In the genomic region with DNA sequence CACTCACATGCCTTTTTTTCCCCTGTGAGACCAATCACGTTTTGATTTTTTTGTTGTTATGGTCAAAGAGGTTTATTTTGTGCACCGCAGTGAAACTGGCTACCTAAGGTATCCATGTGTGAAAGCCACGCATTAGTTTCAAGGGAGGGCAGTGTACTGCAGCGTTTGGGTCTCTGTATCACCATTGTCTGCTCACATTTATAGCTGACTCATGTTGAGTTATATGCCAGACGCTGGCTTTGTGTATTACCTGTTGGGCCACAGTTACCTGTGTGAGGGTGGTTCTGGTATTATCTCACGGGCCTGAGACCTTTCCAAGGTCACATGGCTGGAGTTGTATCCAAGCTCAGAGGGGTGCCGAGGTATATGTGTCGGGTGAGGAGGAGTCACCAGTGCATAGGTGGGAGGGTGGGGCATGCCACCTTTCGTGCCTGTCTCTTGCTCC, we compare ENCODE assay signal across 9 cellular contexts.
DNase-seq lines count a peak whose midpoint lies in the region; ATAC-seq and TF ChIP-seq lines count a peak whose summit lies in the region.
"Had no signal": no experiment of that assay in that cellular context is flagged by ENCODE, and none has a peak within 500 bp of the region (broad histone marks: within the 10 kb centered on the region; RNA-seq: fewer than 3 reads in every experiment).

No MANE protein-coding gene starts in this region.

- H3K27ac Mint-ChIP-seq in type B pancreatic cell: peak overlapping the region; percentile 20

- H3K9me3 ChIP-seq in cardiac muscle cell (ENCODE audit: low read depth) (no peaks in the 10 kb centered on the region), right atrium auricular region (no peaks in the 10 kb centered on the region), aorta (ENCODE audit: control insufficient read depth, low read length) (no peaks in the 10 kb centered on the region)
- H3K9me3 ChIP-seq: upper lobe of left lung had no signal

- peak; percentile 48; the same call in 1 of the 2 replicates for TF ChIP-seq EP300 in Ishikawa (IDR thresholded peaks at IDR 0.05; ENCODE audit: borderline replicate concordance)

- no peaks in the 10 kb centered on the region for H3K9me3 Mint-ChIP-seq in type B pancreatic cell

- DNase-seq in cardiac muscle cell (ENCODE audit: low read depth in 1 of 2, low spot score in 1 of 2): no peak
- DNase-seq in Right ventricle myocardium superior: no peak
- DNase-seq in right atrium auricular region (ENCODE audit: low spot score): no peak
- DNase-seq in type B pancreatic cell (ENCODE audit: extremely low spot score, unreplicated experiment): no peak
- DNase-seq in amygdala (lab: John Stamatoyannopoulos, UW): no peak
- DNase-seq in aorta: no peak
- DNase-seq in stimulated activated CD4-positive, alpha-beta T cell treated with anti-CD3 and anti-CD28 coated beads, Interleukin-1b, Interleukin-23, amount 100 ng/mL, for 48 hours: no peak

- peak overlapping the region; percentile 82 for H3K27ac ChIP-seq in cardiac muscle cell
- peak overlapping the region; percentile 71 to 79 for H3K27ac ChIP-seq in right atrium auricular region
- no peak overlapping the region for H3K27ac ChIP-seq in aorta (ENCODE audit: low read depth in 1 of 2, low read length in 2 of 2)

- H3K4me1 ChIP-seq in cardiac muscle cell (ENCODE audit: low read depth) (peaks cover 26% of the 10 kb centered on the region), right atrium auricular region (peaks cover 0 to 89% of the 10 kb centered on the region in 2 donors), aorta (ENCODE audit: control insufficient read depth in 1 of 2, insufficient read depth in 2 of 2, low read length in 2 of 2) (peaks cover 5 to 12% of the 10 kb centered on the region in 2 donors)

- ATAC-seq in Right ventricle myocardium superior (ENCODE audit: poor library complexity) (no peak), aorta (ENCODE audit: low FRiP score) (no peak)

- H3K4me1 Mint-ChIP-seq in type B pancreatic cell (ENCODE audit: unreplicated experiment): peaks cover 56% of the 10 kb centered on the region

- H3K36me3 Mint-ChIP-seq in type B pancreatic cell: no peaks in the 10 kb centered on the region

- TF ChIP-seq RAD21 in Ishikawa (IDR thresholded peaks at IDR 0.05; ENCODE audit: low read depth): 0 out of 2 replicates have a peak, but pooled peaks have one; percentile 7

- intact Hi-C loops in Right ventricle myocardium superior (cut with DNase I) (no loop called here), aorta (cut with DNase I) (no loop called here)

- whole genome bisulfite sequencing in aorta, 2 donors: 79 to 80% methylated on average over 9 of the region's 9 CpGs

- H3K36me3 ChIP-seq in cardiac muscle cell (no peaks in the 10 kb centered on the region), right atrium auricular region (no peaks in the 10 kb centered on the region), aorta (ENCODE audit: control insufficient read depth in 1 of 2, insufficient read depth in 2 of 2, low read length in 1 of 2) (no peaks in the 10 kb centered on the region)
- H3K36me3 ChIP-seq: upper lobe of left lung had no signal

- TF ChIP-seq CTCF in cardiac muscle cell (IDR thresholded peaks at IDR 0.05; ENCODE audit: low read depth, low read length) (no peak), right atrium auricular region (IDR thresholded peaks at IDR 0.05) (no peak), type B pancreatic cell (conservative IDR thresholded peaks at IDR 0.05) (no peak)

- H3K27me3 Mint-ChIP-seq in type B pancreatic cell: no peaks in the 10 kb centered on the region

- no peaks in the 10 kb centered on the region for H3K27me3 ChIP-seq in cardiac muscle cell
- no peaks in the 10 kb centered on the region for H3K27me3 ChIP-seq in right atrium auricular region
- H3K27me3 ChIP-seq in aorta (ENCODE audit: control insufficient read depth in 1 of 2, insufficient read depth in 2 of 2, low read length in 1 of 2): no peaks in the 10 kb centered on the region
- H3K27me3 ChIP-seq: upper lobe of left lung had no signal

- no peak overlapping the region for H3K4me3 Mint-ChIP-seq in type B pancreatic cell

- H3K4me3 ChIP-seq in cardiac muscle cell: no peak overlapping the region
- no peak overlapping the region for H3K4me3 ChIP-seq in right atrium auricular region
- H3K4me3 ChIP-seq in aorta (ENCODE audit: low read length in 2 of 2): no peak overlapping the region
- H3K4me3 ChIP-seq: upper lobe of left lung had no signal

TF ChIP-seq in Ishikawa, 13 proteins besides CTCF, POLR2A, EP300 and RAD21:
- TF ChIP-seq CREB1 (IDR thresholded peaks at IDR 0.05; ENCODE audit: low read depth): no peak
- TF ChIP-seq USF1 (IDR thresholded peaks at IDR 0.05): peak; percentile 79
- TF ChIP-seq, protein P1, sequence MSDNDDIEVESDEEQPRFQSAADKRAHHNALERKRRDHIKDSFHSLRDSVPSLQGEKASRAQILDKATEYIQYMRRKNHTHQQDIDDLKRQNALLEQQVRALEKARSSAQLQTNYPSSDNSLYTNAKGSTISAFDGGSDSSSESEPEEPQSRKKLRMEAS (IDR thresholded peaks at IDR 0.05): peak; percentile 62
- peak; percentile 57; the same call in 1 of the 2 replicates for TF ChIP-seq TCF12 (IDR thresholded peaks at IDR 0.05; ENCODE audit: low read depth)

Comparison
In these comparisons a context has a peak if more than half of its experiments do, and no peak if none do; other contexts are left out.
1. H3K27ac ChIP-seq: peak in cardiac muscle cell (single experiment) and right atrium auricular region (2 of 2); none in aorta (0 of 2).